Comparison of ENCODE assay signal across 30 cellular contexts in genomic region chr1:17642169-17642568, GRCh38.
"Had no signal": no experiment of that assay in that cellular context is flagged by ENCODE, and none has a peak within 500 bp of the region (broad histone marks: within the 10 kb centered on the region; RNA-seq: fewer than 3 reads in every experiment).

No MANE protein-coding gene starts in this region.

- H3K27ac ChIP-seq: adrenal gland, cardiac muscle cell, SJSA1 had no signal

- H3K4me1 Mint-ChIP-seq: activated CD4-positive, alpha-beta T cell treated with anti-CD3 and anti-CD28 coated beads for 36 hours; activated CD4-positive, alpha-beta T cell treated with anti-CD3 and anti-CD28 coated beads, Interleukin-2, amount 10 ng/mL, durations not matched to agents 7 days and 5 days; central memory CD8-positive, alpha-beta T cell had no signal

- H3K27me3 Mint-ChIP-seq: activated CD4-positive, alpha-beta T cell treated with anti-CD3 and anti-CD28 coated beads for 36 hours; activated CD4-positive, alpha-beta T cell treated with anti-CD3 and anti-CD28 coated beads, Interleukin-2, amount 10 ng/mL, durations not matched to agents 7 days and 5 days had no signal

- H3K4me3 Mint-ChIP-seq: activated CD4-positive, alpha-beta T cell treated with anti-CD3 and anti-CD28 coated beads for 36 hours; activated CD4-positive, alpha-beta T cell treated with anti-CD3 and anti-CD28 coated beads, Interleukin-2, amount 10 ng/mL, durations not matched to agents 7 days and 5 days; activated CD8-positive, alpha-beta T cell treated with anti-CD3 and anti-CD28 coated beads, Interleukin-2, amount 10 ng/mL, durations not matched to agents 7 days and 5 days; activated naive CD4-positive, alpha-beta T cell treated with anti-CD3 and anti-CD28 coated beads for 36 hours; activated T-cell treated with anti-CD3 and anti-CD28 coated beads, Interleukin-2, amount 50 U/mL, for 24 hours; central memory CD8-positive, alpha-beta T cell; T-helper 1 cell treated with Interleukin-12 subunit alpha and Interleukin-12 subunit beta and Interleukin-4 antibody, amounts not matched to agents 30 μg/mL and 1 μg/mL, for 36 hours; T-helper 2 cell treated with Interferon-gamma antibody and Interleukin-4, amounts not matched to agents 5 μg/mL and 100 μg/mL, for 36 hours had no signal

- DNase-seq: activated CD4-positive, alpha-beta T cell treated with anti-CD3 and anti-CD28 coated beads for 36 hours; activated CD4-positive, alpha-beta T cell treated with anti-CD3 and anti-CD28 coated beads, Interleukin-2, amount 10 ng/mL, durations not matched to agents 7 days and 5 days; activated CD4-positive, alpha-beta T cell treated with anti-CD3 and anti-CD28 coated beads, Interleukin-2, amount 50 U/mL, for 48 hours; activated CD8-positive, alpha-beta T cell treated with anti-CD3 and anti-CD28 coated beads, Interleukin-2, amount 10 ng/mL, durations not matched to agents 7 days and 5 days; activated gamma-delta T cell treated with Interleukin-2 at 50 U/mL for 16 hours; activated naive CD4-positive, alpha-beta T cell treated with anti-CD3 and anti-CD28 coated beads for 36 hours; activated T-cell treated with anti-CD3 and anti-CD28 coated beads, Interleukin-2, amount 50 U/mL, for 24 hours; adrenal gland; Kasumi-1; KG1; MM.1S; MV-4-11; NCI-H1105; NCI-H1417 treated with DMSO at 0.1 percent for 48 hours; NCI-H1694; NCI-H1930; NCI-H2081 treated with DMSO at 0.1 percent for 48 hours; NCI-H345; NCI-H524 treated with DMSO at 0.1 percent for 48 hours; SHP77 treated with DMSO at 0.1 percent for 48 hours had no signal

- H3K36me3 Mint-ChIP-seq: activated naive CD4-positive, alpha-beta T cell treated with anti-CD3 and anti-CD28 coated beads, Interleukin-2, amount 50 U/mL, for 72 hours had no signal

- H3K4me1 ChIP-seq: adrenal gland, SJSA1 had no signal

- H3K9me3 ChIP-seq: adrenal gland, SJSA1, SK-N-SH had no signal

- H3K27me3 ChIP-seq: adrenal gland, cardiac muscle cell, SJSA1 had no signal

- H3K27ac Mint-ChIP-seq: activated CD4-positive, alpha-beta T cell treated with anti-CD3 and anti-CD28 coated beads for 36 hours; activated CD4-positive, alpha-beta T cell treated with anti-CD3 and anti-CD28 coated beads, Interleukin-2, amount 10 ng/mL, durations not matched to agents 7 days and 5 days; activated CD8-positive, alpha-beta T cell treated with anti-CD3 and anti-CD28 coated beads, Interleukin-2, amount 10 ng/mL, durations not matched to agents 7 days and 5 days; activated naive CD4-positive, alpha-beta T cell treated with anti-CD3 and anti-CD28 coated beads for 36 hours; activated naive CD4-positive, alpha-beta T cell treated with anti-CD3 and anti-CD28 coated beads, Interleukin-2, amount 50 U/mL, for 72 hours; activated T-cell treated with anti-CD3 and anti-CD28 coated beads, Interleukin-2, amount 50 U/mL, for 24 hours; activated T-helper 2 cell treated with anti-CD3 and anti-CD28 coated beads, Interferon-gamma antibody, Interleukin-2, Interleukin-4, amounts not matched to agents 10 μg/mL and 5 μg/mL and 100 μg/mL, durations not matched to agents 14 hours and 24 hours and 36 hours; T-helper 1 cell treated with Interleukin-12 subunit alpha and Interleukin-12 subunit beta and Interleukin-4 antibody, amounts not matched to agents 30 μg/mL and 1 μg/mL, for 36 hours; T-helper 2 cell treated with Interferon-gamma antibody and Interleukin-4, amounts not matched to agents 5 μg/mL and 100 μg/mL, for 36 hours had no signal

- H3K9me3 Mint-ChIP-seq: activated CD4-positive, alpha-beta T cell treated with anti-CD3 and anti-CD28 coated beads, Interleukin-2, amount 10 ng/mL, durations not matched to agents 7 days and 5 days; activated naive CD4-positive, alpha-beta T cell treated with anti-CD3 and anti-CD28 coated beads for 36 hours; activated naive CD4-positive, alpha-beta T cell treated with anti-CD3 and anti-CD28 coated beads, Interleukin-2, amount 50 U/mL, for 72 hours; activated T-cell treated with anti-CD3 and anti-CD28 coated beads, Interleukin-2, amount 50 U/mL, for 24 hours; activated T-helper 2 cell treated with anti-CD3 and anti-CD28 coated beads, Interferon-gamma antibody, Interleukin-2, Interleukin-4, amounts not matched to agents 10 μg/mL and 5 μg/mL and 100 μg/mL, durations not matched to agents 14 hours and 24 hours and 36 hours; central memory CD8-positive, alpha-beta T cell; T-helper 1 cell treated with Interleukin-12 subunit alpha and Interleukin-12 subunit beta and Interleukin-4 antibody, amounts not matched to agents 30 μg/mL and 1 μg/mL, for 36 hours; T-helper 2 cell treated with Interferon-gamma antibody and Interleukin-4, amounts not matched to agents 5 μg/mL and 100 μg/mL, for 36 hours had no signal

- ATAC-seq: activated CD4-positive, alpha-beta T cell treated with anti-CD3 and anti-CD28 coated beads for 36 hours; activated CD4-positive, CD25-positive, alpha-beta regulatory T cell treated with anti-CD3 and anti-CD28 coated beads, Interleukin-2, amount 50 U/mL, for 24 hours; activated CD8-positive, alpha-beta T cell treated with anti-CD3 and anti-CD28 coated beads, Interleukin-2, amount 10 ng/mL, durations not matched to agents 7 days and 5 days; activated naive CD4-positive, alpha-beta T cell treated with anti-CD3 and anti-CD28 coated beads, Interleukin-2, amount 50 U/mL, for 72 hours; Panc1 had no signal

- H3K4me3 ChIP-seq: adrenal gland, cardiac muscle cell, SJSA1 had no signal
